In the genomic region with DNA sequence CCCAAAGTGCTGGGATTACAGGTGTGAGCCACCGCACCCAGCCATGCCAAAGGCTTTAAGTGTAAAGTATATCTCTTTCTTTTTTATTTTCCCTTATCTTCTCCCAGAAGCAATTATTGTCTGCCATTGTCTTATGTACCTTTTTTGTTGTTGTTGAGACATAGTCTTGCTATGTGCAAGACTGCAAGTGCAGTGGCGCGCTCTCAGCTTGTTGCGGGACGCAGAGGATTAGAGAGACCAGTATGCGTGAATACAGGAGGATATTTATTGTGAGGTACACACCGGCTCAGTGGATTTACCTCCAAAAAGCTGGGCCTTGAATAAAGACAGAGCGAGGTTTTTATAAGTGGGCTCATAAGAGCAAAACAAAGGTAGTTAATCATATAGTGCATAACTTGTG, we compare ENCODE assay signal across 43 cellular contexts. TPM values are rescaled to one million over a fixed set of nuclear protein-coding genes. Genes with fewer than 3 reads are reported as not detected.
"Had no signal": no experiment of that assay in that cellular context is flagged by ENCODE, and none has a peak within 500 bp of the region (broad histone marks: within the 10 kb centered on the region; RNA-seq: fewer than 3 reads in every experiment).

No MANE protein-coding gene starts in this region.

- H3K36me3 ChIP-seq: adrenal gland, brain microvascular endothelial cell, breast epithelium had no signal

- H3K4me3 Mint-ChIP-seq: activated naive CD4-positive, alpha-beta T cell treated with anti-CD3 and anti-CD28 coated beads for 36 hours; activated naive CD4-positive, alpha-beta T cell treated with anti-CD3 and anti-CD28 coated beads, Interleukin-2, amount 10 ng/mL, durations not matched to agents 7 days and 5 days; activated naive CD4-positive, alpha-beta T cell treated with anti-CD3 and anti-CD28 coated beads, Interleukin-2, amount 50 U/mL, for 24 hours; activated naive CD8-positive, alpha-beta T cell; activated naive CD8-positive, alpha-beta T cell treated with anti-CD3 and anti-CD28 coated beads for 36 hours; activated naive CD8-positive, alpha-beta T cell treated with anti-CD3 and anti-CD28 coated beads, Interleukin-2, amount 10 ng/mL, durations not matched to agents 7 days and 5 days; activated naive CD8-positive, alpha-beta T cell treated with anti-CD3 and anti-CD28 coated beads, Interleukin-2, amount 50 U/mL, for 24 hours; activated T-cell treated with anti-CD3 and anti-CD28 coated beads, Interleukin-2, amount 50 U/mL, for 24 hours; activated T-cell treated with anti-CD3 and anti-CD28 coated beads, Interleukin-2, amount 50 U/mL, for 4 hours; activated T-cell treated with anti-CD3 and anti-CD28 coated beads, Interleukin-2, amount 50 U/mL, for 72 hours; activated T-helper 1 cell treated with anti-CD3 and anti-CD28 coated beads, Interleukin-12 subunit alpha, Interleukin-12 subunit beta, Interleukin-2, Interleukin-4 antibody, amounts not matched to agents 30 ng/mL and 10 ng/mL and 1 ng/mL, durations not matched to agents 14 hours and 24 hours and 36 hours; activated T-helper 17 cell treated with anti-CD3 and anti-CD28 coated beads, Interleukin-2, amount 50 U/mL, for 72 hours; brain; central memory CD8-positive, alpha-beta T cell had no signal

- H3K36me3 Mint-ChIP-seq: activated naive CD4-positive, alpha-beta T cell treated with anti-CD3 and anti-CD28 coated beads, Interleukin-2, amount 10 ng/mL, durations not matched to agents 7 days and 5 days; activated naive CD4-positive, alpha-beta T cell treated with anti-CD3 and anti-CD28 coated beads, Interleukin-2, amount 50 U/mL, for 72 hours had no signal

- DNase-seq: activated effector memory CD4-positive, alpha-beta T cell treated with anti-CD3 and anti-CD28 coated beads, Interleukin-2, amount 50 U/mL, for 16 hours; activated effector memory CD4-positive, alpha-beta T cell treated with Interleukin-2 at 50 U/mL for 16 hours; activated gamma-delta T cell; activated gamma-delta T cell treated with Interleukin-2 at 50 U/mL for 16 hours; activated naive CD4-positive, alpha-beta T cell; activated naive CD4-positive, alpha-beta T cell treated with anti-CD3 and anti-CD28 coated beads for 36 hours; activated naive CD4-positive, alpha-beta T cell treated with anti-CD3 and anti-CD28 coated beads, Interleukin-2, amount 10 ng/mL, durations not matched to agents 7 days and 5 days; activated naive CD4-positive, alpha-beta T cell treated with anti-CD3 and anti-CD28 coated beads, Interleukin-2, amount 50 U/mL, for 16 hours; activated naive CD4-positive, alpha-beta T cell treated with Interleukin-2 at 50 U/mL for 16 hours; activated naive CD8-positive, alpha-beta T cell treated with anti-CD3 and anti-CD28 coated beads for 36 hours; activated naive CD8-positive, alpha-beta T cell treated with anti-CD3 and anti-CD28 coated beads, Interleukin-2, amount 10 ng/mL, durations not matched to agents 7 days and 5 days; activated naive CD8-positive, alpha-beta T cell treated with anti-CD3 and anti-CD28 coated beads, Interleukin-2, amount 50 U/mL, for 24 hours; activated T-cell treated with anti-CD3 and anti-CD28 coated beads for 4 hours; activated T-cell treated with anti-CD3 and anti-CD28 coated beads, Interleukin-2, amount 50 U/mL, for 1 hour; activated T-cell treated with anti-CD3 and anti-CD28 coated beads, Interleukin-2, amount 50 U/mL, for 24 hours; activated T-cell treated with anti-CD3 and anti-CD28 coated beads, Interleukin-2, amount 50 U/mL, for 4 hours; activated T-cell treated with anti-CD3 and anti-CD28 coated beads, Interleukin-2, amount 50 U/mL, for 48 hours; activated T-cell treated with anti-CD3 and anti-CD28 coated beads, Interleukin-2, amount 50 U/mL, for 72 hours; adrenal gland; amniotic stem cell; amygdala; anterior cingulate cortex; aorta; body of pancreas; brain microvascular endothelial cell; caudate nucleus; central memory CD4-positive, alpha-beta T cell; cerebellar nuclear complex had no signal

- H3K9me3 Mint-ChIP-seq: activated naive CD4-positive, alpha-beta T cell treated with anti-CD3 and anti-CD28 coated beads for 36 hours; activated naive CD4-positive, alpha-beta T cell treated with anti-CD3 and anti-CD28 coated beads, Interleukin-2, amount 10 ng/mL, durations not matched to agents 7 days and 5 days; activated naive CD4-positive, alpha-beta T cell treated with anti-CD3 and anti-CD28 coated beads, Interleukin-2, amount 50 U/mL, for 24 hours; activated naive CD4-positive, alpha-beta T cell treated with anti-CD3 and anti-CD28 coated beads, Interleukin-2, amount 50 U/mL, for 72 hours; activated naive CD8-positive, alpha-beta T cell treated with anti-CD3 and anti-CD28 coated beads for 36 hours; activated naive CD8-positive, alpha-beta T cell treated with anti-CD3 and anti-CD28 coated beads, Interleukin-2, amount 10 ng/mL, durations not matched to agents 7 days and 5 days; activated naive CD8-positive, alpha-beta T cell treated with anti-CD3 and anti-CD28 coated beads, Interleukin-2, amount 50 U/mL, for 24 hours; activated T-cell treated with anti-CD3 and anti-CD28 coated beads, Interleukin-2, amount 50 U/mL, for 24 hours; activated T-cell treated with anti-CD3 and anti-CD28 coated beads, Interleukin-2, amount 50 U/mL, for 4 hours; activated T-cell treated with anti-CD3 and anti-CD28 coated beads, Interleukin-2, amount 50 U/mL, for 72 hours; activated T-helper 1 cell treated with anti-CD3 and anti-CD28 coated beads, Interleukin-12 subunit alpha, Interleukin-12 subunit beta, Interleukin-2, Interleukin-4 antibody, amounts not matched to agents 30 ng/mL and 10 ng/mL and 1 ng/mL, durations not matched to agents 14 hours and 24 hours and 36 hours; activated T-helper 17 cell treated with anti-CD3 and anti-CD28 coated beads, Interleukin-2, amount 50 U/mL, for 72 hours; activated T-helper 2 cell treated with anti-CD3 and anti-CD28 coated beads, Interferon-gamma antibody, Interleukin-2, Interleukin-4, amounts not matched to agents 10 μg/mL and 5 μg/mL and 100 μg/mL, durations not matched to agents 14 hours and 24 hours and 36 hours; central memory CD8-positive, alpha-beta T cell had no signal

- ATAC-seq: activated naive CD4-positive, alpha-beta T cell treated with anti-CD3 and anti-CD28 coated beads, Interleukin-2, amount 50 U/mL, for 72 hours; activated naive CD8-positive, alpha-beta T cell treated with anti-CD3 and anti-CD28 coated beads, Interleukin-2, amount 50 U/mL, for 24 hours; activated T-cell treated with anti-CD3 and anti-CD28 coated beads, Interleukin-2, amount 50 U/mL, for 4 hours; activated T-cell treated with anti-CD3 and anti-CD28 coated beads, Interleukin-2, amount 50 U/mL, for 72 hours; activated T-helper 17 cell treated with anti-CD3 and anti-CD28 coated beads, Interleukin-2, amount 50 U/mL, for 72 hours; body of pancreas had no signal

- H3K27me3 ChIP-seq: adrenal gland, ascending aorta, body of pancreas, brain microvascular endothelial cell, breast epithelium, cardiac muscle cell had no signal

- H3K4me3 ChIP-seq: adrenal gland, ascending aorta, body of pancreas, breast epithelium, cardiac muscle cell had no signal

- FAIRE-seq: astrocyte, bronchial epithelial cell had no signal

- H3K4me1 ChIP-seq: ascending aorta, body of pancreas, breast epithelium had no signal

- H3K27ac ChIP-seq: ascending aorta, body of pancreas, brain microvascular endothelial cell, breast epithelium, cardiac muscle cell had no signal

- H3K27ac Mint-ChIP-seq: activated naive CD4-positive, alpha-beta T cell treated with anti-CD3 and anti-CD28 coated beads for 36 hours; activated naive CD4-positive, alpha-beta T cell treated with anti-CD3 and anti-CD28 coated beads, Interleukin-2, amount 10 ng/mL, durations not matched to agents 7 days and 5 days; activated naive CD4-positive, alpha-beta T cell treated with anti-CD3 and anti-CD28 coated beads, Interleukin-2, amount 50 U/mL, for 72 hours; activated naive CD8-positive, alpha-beta T cell; activated naive CD8-positive, alpha-beta T cell treated with anti-CD3 and anti-CD28 coated beads for 36 hours; activated naive CD8-positive, alpha-beta T cell treated with anti-CD3 and anti-CD28 coated beads, Interleukin-2, amount 10 ng/mL, durations not matched to agents 7 days and 5 days; activated naive CD8-positive, alpha-beta T cell treated with anti-CD3 and anti-CD28 coated beads, Interleukin-2, amount 50 U/mL, for 24 hours; activated T-cell treated with anti-CD3 and anti-CD28 coated beads, Interleukin-2, amount 50 U/mL, for 24 hours; activated T-cell treated with anti-CD3 and anti-CD28 coated beads, Interleukin-2, amount 50 U/mL, for 72 hours; activated T-helper 1 cell treated with anti-CD3 and anti-CD28 coated beads, Interleukin-12 subunit alpha, Interleukin-12 subunit beta, Interleukin-2, Interleukin-4 antibody, amounts not matched to agents 30 ng/mL and 10 ng/mL and 1 ng/mL, durations not matched to agents 14 hours and 24 hours and 36 hours; activated T-helper 17 cell treated with anti-CD3 and anti-CD28 coated beads, Interleukin-2, amount 50 U/mL, for 72 hours; activated T-helper 2 cell treated with anti-CD3 and anti-CD28 coated beads, Interferon-gamma antibody, Interleukin-2, Interleukin-4, amounts not matched to agents 10 μg/mL and 5 μg/mL and 100 μg/mL, durations not matched to agents 14 hours and 24 hours and 36 hours; brain had no signal

- H3K27me3 Mint-ChIP-seq: activated naive CD4-positive, alpha-beta T cell treated with anti-CD3 and anti-CD28 coated beads, Interleukin-2, amount 10 ng/mL, durations not matched to agents 7 days and 5 days; activated naive CD4-positive, alpha-beta T cell treated with anti-CD3 and anti-CD28 coated beads, Interleukin-2, amount 50 U/mL, for 24 hours; activated naive CD8-positive, alpha-beta T cell; activated naive CD8-positive, alpha-beta T cell treated with anti-CD3 and anti-CD28 coated beads for 36 hours; activated naive CD8-positive, alpha-beta T cell treated with anti-CD3 and anti-CD28 coated beads, Interleukin-2, amount 10 ng/mL, durations not matched to agents 7 days and 5 days; activated naive CD8-positive, alpha-beta T cell treated with anti-CD3 and anti-CD28 coated beads, Interleukin-2, amount 50 U/mL, for 24 hours; activated T-cell treated with anti-CD3 and anti-CD28 coated beads, Interleukin-2, amount 50 U/mL, for 24 hours; activated T-helper 17 cell treated with anti-CD3 and anti-CD28 coated beads, Interleukin-2, amount 50 U/mL, for 72 hours; brain; central memory CD8-positive, alpha-beta T cell had no signal

- H3K9me3 ChIP-seq: adrenal gland, ascending aorta, body of pancreas, breast epithelium had no signal

RNA-seq across cellular contexts. Expression of gene TAL2, which starts 43.9 kb away (rescaled TPM):
- total RNA-seq: activated naive CD4-positive, alpha-beta T cell treated with anti-CD3 and anti-CD28 coated beads for 36 hours; activated naive CD8-positive, alpha-beta T cell treated with anti-CD3 and anti-CD28 coated beads for 36 hours; activated naive CD8-positive, alpha-beta T cell treated with anti-CD3 and anti-CD28 coated beads, Interleukin-2, amount 10 ng/mL, durations not matched to agents 7 days and 5 days; activated T-cell treated with anti-CD3 and anti-CD28 coated beads, Interleukin-2, amount 50 U/mL, for 72 hours; activated T-helper 17 cell treated with anti-CD3 and anti-CD28 coated beads, Interleukin-2, amount 50 U/mL, for 72 hours; activated T-helper 2 cell treated with anti-CD3 and anti-CD28 coated beads, Interferon-gamma antibody, Interleukin-2, Interleukin-4, amounts not matched to agents 10 μg/mL and 5 μg/mL and 100 μg/mL, durations not matched to agents 14 hours and 24 hours and 36 hours; adrenal gland; aorta; ascending aorta; astrocyte; body of pancreas; breast epithelium; bronchial epithelial cell; cardiac muscle cell; cardiac septum had no signal
- polyA plus RNA-seq: adipose tissue, aorta had no signal
